ENCODE assay signal across 7 cellular contexts in the genomic region with DNA sequence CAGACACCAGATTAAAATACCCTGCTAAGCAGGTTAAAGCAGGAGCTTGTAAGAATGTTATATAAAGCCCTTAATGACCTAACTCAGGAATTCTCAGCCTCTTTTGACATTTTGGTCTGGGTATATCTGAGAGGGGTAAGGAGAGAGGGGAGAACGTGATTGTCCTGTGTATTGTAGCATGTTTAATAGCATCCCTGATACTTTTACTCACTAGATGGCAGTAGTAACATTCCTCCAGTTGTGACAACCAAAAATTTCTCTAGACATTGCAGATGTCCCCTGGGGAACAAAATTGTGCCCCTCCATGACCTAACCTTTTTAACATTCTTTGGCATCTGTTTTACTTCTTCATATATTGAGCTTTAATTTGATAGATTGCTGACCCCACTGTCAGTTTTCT.
DNase-seq lines count a peak whose midpoint lies in the region; ATAC-seq and TF ChIP-seq lines count a peak whose summit lies in the region.

No MANE protein-coding gene starts in this region.

- H3K36me3 Mint-ChIP-seq in nephron progenitor cell (ENCODE audit: low read depth), result peaks cover 88% of the 10 kb centered on the region

- TF ChIP-seq CTCF in GM12875 (IDR thresholded peaks at IDR 0.05; ENCODE audit: borderline replicate concordance, insufficient read depth, low read depth, low read length) (peak; percentile 26; the same call in 1 of the 2 replicates), brain microvascular endothelial cell (IDR thresholded peaks at IDR 0.05; ENCODE audit: low read depth, low read length, missing control alignments) (peak; percentile 42), nephron progenitor cell (IDR thresholded peaks at IDR 0.05) (no peak)

- no peak overlapping the region for H3K4me3 Mint-ChIP-seq in nephron progenitor cell

- no peaks in the 10 kb centered on the region for H3K4me1 Mint-ChIP-seq in nephron progenitor cell

- peak overlapping the region; percentile 68 for H3K27ac Mint-ChIP-seq in nephron progenitor cell

- no peaks in the 10 kb centered on the region for H3K27me3 Mint-ChIP-seq in nephron progenitor cell (ENCODE audit: low read depth, poor library complexity)

- H3K9me3 Mint-ChIP-seq in nephron progenitor cell, result no peaks in the 10 kb centered on the region

- in situ Hi-C loops in brain microvascular endothelial cell (cut with HindIII; ENCODE audit: low pct_ligation_motif_present, low sequenced_read_pairs), result no loop called here

- no peaks in the 10 kb centered on the region for H3K27me3 ChIP-seq in brain microvascular endothelial cell (replicated peaks)

- ATAC-seq in HG03342 (IDR thresholded peaks at IDR 0.05; ENCODE audit: unreplicated experiment) (peak; percentile 42), GM19328 (IDR thresholded peaks at IDR 0.05; ENCODE audit: unreplicated experiment) (no peak)

- H3K4me3 ChIP-seq in GM12875 (ENCODE audit: low read depth, low read length) (no peak overlapping the region), brain microvascular endothelial cell (ENCODE audit: low read depth, low read length) (no peak overlapping the region)

- H3K36me3 ChIP-seq in brain microvascular endothelial cell (replicated peaks), result peaks cover 48% of the 10 kb centered on the region

- DNase-seq in brain microvascular endothelial cell (no peak), nephron progenitor cell (no peak), NCI-H187 treated with DMSO at 0.1 percent for 48 hours (lab: John Stamatoyannopoulos, UW) (no peak), NCI-H128 (lab: John Stamatoyannopoulos, UW; ENCODE audit: unreplicated experiment) (no peak)

- H3K27ac ChIP-seq in brain microvascular endothelial cell, result no peak overlapping the region
